In the genomic region with DNA sequence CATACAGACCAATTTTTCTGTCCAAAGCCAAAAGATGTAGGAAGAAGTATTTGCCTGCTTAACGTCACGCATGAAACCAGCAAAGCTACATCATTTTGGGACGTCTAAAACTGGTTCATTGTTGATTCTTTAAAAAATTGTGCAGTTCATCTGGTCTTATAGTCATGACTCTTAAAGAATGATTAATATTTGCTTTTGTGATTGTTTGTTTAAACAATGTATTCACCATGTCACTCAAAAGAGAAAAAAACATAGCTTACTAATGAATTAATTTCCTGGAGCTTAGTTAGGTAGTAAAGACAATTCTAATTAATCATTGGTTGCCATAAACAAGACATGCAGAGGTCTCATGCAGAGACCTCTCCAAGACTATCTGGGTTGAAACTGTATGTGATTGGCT, we compare ENCODE assay signal across 19 cellular contexts.
"Had no signal": no experiment of that assay in that cellular context is flagged by ENCODE, and none has a peak within 500 bp of the region (broad histone marks: within the 10 kb centered on the region; RNA-seq: fewer than 3 reads in every experiment).

No MANE protein-coding gene starts in this region.

- H3K4me3 ChIP-seq: K562, MG63, PC-9, Peyer's patch, SJSA1 had no signal

- FAIRE-seq: HepG2, K562 had no signal

- H3K36me3 ChIP-seq: MG63, Peyer's patch, SJSA1 had no signal

- H3K4me2 ChIP-seq: PC-9 had no signal

- DNase-seq: Karpas-422; MG63; NCI-H1436; NCI-H187; NCI-H2029; NCI-H2171; NCI-H345; NCI-H446 treated with DMSO at 0.1 percent for 48 hours; NCI-H510A treated with DMSO at 0.1 percent for 48 hours; NCI-H69; NK-92 treated with Interleukin-12 subunit alpha and Interleukin-12 subunit beta, amount 100 ng/mL, for 24 hours; PC-9; Peyer's patch; Right ventricle myocardium superior; SIG-M5; T-helper 2 cell had no signal

- H3K27ac ChIP-seq: PC-9, Peyer's patch, SJSA1 had no signal

- H3K27me3 ChIP-seq: MG63, Peyer's patch, SJSA1 had no signal

- H3K4me1 ChIP-seq: Peyer's patch, SJSA1 had no signal

- H2AFZ ChIP-seq: PC-9 had no signal
